Comparison of ENCODE assay signal across 10 cellular contexts in the genomic region with DNA sequence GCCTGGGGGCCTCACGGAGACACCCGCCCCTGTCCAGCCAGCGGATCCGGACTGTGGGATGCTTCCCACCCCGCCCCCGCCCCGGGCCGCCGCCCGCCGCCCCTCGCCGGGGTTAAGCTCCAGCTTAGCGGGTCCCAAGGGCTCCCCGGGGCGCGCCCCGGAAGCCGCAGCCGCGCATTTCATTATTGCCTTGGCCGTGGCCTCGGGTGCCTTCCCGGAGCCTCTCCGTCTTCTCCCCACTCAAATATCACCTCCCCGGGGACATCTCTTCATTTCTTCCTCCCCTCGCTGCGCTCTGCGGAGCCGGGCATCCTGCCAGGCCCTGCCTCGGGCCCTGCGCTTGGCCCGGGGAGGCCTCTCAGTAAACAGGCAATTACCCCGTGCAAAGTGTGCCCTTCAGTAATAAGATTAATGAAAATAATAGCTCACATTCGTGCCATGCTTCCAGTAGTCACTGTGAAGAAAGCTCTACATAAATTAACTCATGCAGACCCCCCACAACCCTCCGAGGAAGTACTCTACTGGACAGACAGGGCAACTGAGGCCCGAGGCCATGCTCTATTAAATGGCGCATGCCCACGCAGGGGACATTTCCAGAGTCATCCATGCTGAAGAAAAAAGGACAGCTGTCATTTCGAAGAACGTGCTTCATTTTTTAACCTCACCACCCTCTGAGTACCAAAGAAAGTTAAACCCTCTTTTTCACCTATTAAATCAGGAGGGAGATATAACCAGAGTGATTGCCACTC. TPM values are rescaled to one million over a fixed set of nuclear protein-coding genes. Genes with fewer than 3 reads are reported as not detected.
DNase-seq lines count a peak whose midpoint lies in the region; ATAC-seq and TF ChIP-seq lines count a peak whose summit lies in the region.
"Had no signal": no experiment of that assay in that cellular context is flagged by ENCODE, and none has a peak within 500 bp of the region (broad histone marks: within the 10 kb centered on the region; RNA-seq: fewer than 3 reads in every experiment).

No MANE protein-coding gene starts in this region.

- intact Hi-C loops in adrenal gland (cut with DNase I) (no loop called here), right lobe of liver (cut with DNase I) (no loop called here)

- H3K27me3 Mint-ChIP-seq in neural progenitor cell (ENCODE audit: insufficient read depth, low read depth): peaks cover 18% of the 10 kb centered on the region
- peaks cover 55% of the 10 kb centered on the region for H3K27me3 Mint-ChIP-seq in activated T-cell treated with anti-CD3 and anti-CD28 coated beads, Interleukin-2, amount 50 U/mL, for 4 hours (ENCODE audit: low read depth)

- H3K36me3 Mint-ChIP-seq in neural progenitor cell: no peaks in the 10 kb centered on the region
- H3K36me3 Mint-ChIP-seq in activated T-cell treated with anti-CD3 and anti-CD28 coated beads, Interleukin-2, amount 50 U/mL, for 4 hours (ENCODE audit: insufficient read depth): no peaks in the 10 kb centered on the region
- no peaks in the 10 kb centered on the region for H3K36me3 Mint-ChIP-seq in activated naive CD4-positive, alpha-beta T cell treated with anti-CD3 and anti-CD28 coated beads, Interleukin-2, amount 50 U/mL, for 72 hours

- peaks cover 20% of the 10 kb centered on the region for H3F3A ChIP-seq in neural progenitor cell (ENCODE audit: low read depth)

- no peak for TF ChIP-seq CTCF in adrenal gland (IDR thresholded peaks at IDR 0.05)
- TF ChIP-seq CTCF in neural progenitor cell (IDR thresholded peaks at IDR 0.05): no peak
- no peak for TF ChIP-seq CTCF in right lobe of liver (IDR thresholded peaks at IDR 0.05)

- peaks cover 26 to 46% of the 10 kb centered on the region in 2 donors for H3K4me1 ChIP-seq in adrenal gland (replicated peaks in 1 of 2)
- H3K4me1 ChIP-seq in neural progenitor cell: peaks cover 44% of the 10 kb centered on the region
- no peaks in the 10 kb centered on the region for H3K4me1 ChIP-seq in right lobe of liver

- H3K4me3 ChIP-seq in adrenal gland (peak overlapping the region in 1 of 4 donors; percentile 20), neural progenitor cell (no peak overlapping the region), right lobe of liver (no peak overlapping the region)

- no peaks in the 10 kb centered on the region for H3K79me2 ChIP-seq in neural progenitor cell (ENCODE audit: low read depth)

- no peak overlapping the region for H3K9ac ChIP-seq in neural progenitor cell

- H3K27ac ChIP-seq in adrenal gland: peak overlapping the region in 3 of 5 donors; percentile 72 to 89 (median 83)
- no peak overlapping the region for H3K27ac ChIP-seq in neural progenitor cell
- no peak overlapping the region for H3K27ac ChIP-seq in right lobe of liver
- H3K27ac ChIP-seq: HL-60 had no signal

- TF ChIP-seq POLR2A in adrenal gland (IDR thresholded peaks at IDR 0.05): no peak
- TF ChIP-seq POLR2A in right lobe of liver (IDR thresholded peaks at IDR 0.05): no peak

- no peaks in the 10 kb centered on the region for H3K9me3 ChIP-seq in adrenal gland (replicated peaks in 1 of 3)
- H3K9me3 ChIP-seq in neural progenitor cell (ENCODE audit: low read depth): no peaks in the 10 kb centered on the region
- no peaks in the 10 kb centered on the region for H3K9me3 ChIP-seq in right lobe of liver

- H3K4me2 ChIP-seq in neural progenitor cell: no peak overlapping the region

- no peak for ATAC-seq in activated T-cell treated with anti-CD3 and anti-CD28 coated beads, Interleukin-2, amount 50 U/mL, for 4 hours
- no peak for ATAC-seq in activated naive CD4-positive, alpha-beta T cell treated with anti-CD3 and anti-CD28 coated beads, Interleukin-2, amount 50 U/mL, for 72 hours
- ATAC-seq in right lobe of liver: no peak

- no peaks in the 10 kb centered on the region for H3K27me3 ChIP-seq in adrenal gland
- no peaks in the 10 kb centered on the region for H3K27me3 ChIP-seq in neural progenitor cell
- no peaks in the 10 kb centered on the region for H3K27me3 ChIP-seq in right lobe of liver

- no peak overlapping the region for H2AFZ ChIP-seq in neural progenitor cell (replicated peaks)

- 13 to 32% (median 18%) methylated on average over 18 to 41 of the region's 41 CpGs for WGBS in adrenal gland, 4 donors
- WGBS in right lobe of liver (ENCODE audit: insufficient coverage, low coverage, low lambda C conversion rate, missing lambda C conversion rate): 41% methylated on average over 18 of the region's 41 CpGs

- H3K27ac Mint-ChIP-seq in neural progenitor cell: peak overlapping the region; percentile 72
- H3K27ac Mint-ChIP-seq in activated naive CD4-positive, alpha-beta T cell treated with anti-CD3 and anti-CD28 coated beads, Interleukin-2, amount 50 U/mL, for 72 hours: no peak overlapping the region

- no peak overlapping the region for H3K4me3 Mint-ChIP-seq in neural progenitor cell
- H3K4me3 Mint-ChIP-seq in activated T-cell treated with anti-CD3 and anti-CD28 coated beads, Interleukin-2, amount 50 U/mL, for 4 hours: no peak overlapping the region

- DNase-seq in DMS 273 treated with DMSO at 0.1 percent for 48 hours (lab: John Stamatoyannopoulos, UW) (peak; percentile 22), NCI-H2029 treated with DMSO at 0.1 percent for 48 hours (lab: John Stamatoyannopoulos, UW) (peak; percentile 48), adrenal gland (peak in 6 of 7 donors; percentile 67 to 81 (median 76)), neural progenitor cell (ENCODE audit: low spot score) (no peak), A172 (ENCODE audit: low spot score) (no peak), right lobe of liver (no peak)
- no peak for DNase-seq in activated T-cell treated with anti-CD3 and anti-CD28 coated beads, Interleukin-2, amount 50 U/mL, for 4 hours
- DNase-seq in activated naive CD4-positive, alpha-beta T cell treated with anti-CD3 and anti-CD28 coated beads, Interleukin-2, amount 50 U/mL, for 72 hours (ENCODE audit: low spot score in 2 of 2): no peak
- DNase-seq: activated naive CD4-positive, alpha-beta T cell treated with Interleukin-2 at 50 U/mL for 16 hours had no signal

- H3K36me3 ChIP-seq in adrenal gland (replicated peaks in 1 of 2): no peaks in the 10 kb centered on the region
- no peaks in the 10 kb centered on the region for H3K36me3 ChIP-seq in neural progenitor cell
- H3K36me3 ChIP-seq in right lobe of liver: no peaks in the 10 kb centered on the region

- peaks cover 88% of the 10 kb centered on the region for H3K4me1 Mint-ChIP-seq in neural progenitor cell
- H3K4me1 Mint-ChIP-seq in activated T-cell treated with anti-CD3 and anti-CD28 coated beads, Interleukin-2, amount 50 U/mL, for 4 hours (ENCODE audit: low read depth): no peaks in the 10 kb centered on the region

- no peaks in the 10 kb centered on the region for H3K9me3 Mint-ChIP-seq in neural progenitor cell
- no peaks in the 10 kb centered on the region for H3K9me3 Mint-ChIP-seq in activated T-cell treated with anti-CD3 and anti-CD28 coated beads, Interleukin-2, amount 50 U/mL, for 4 hours
- H3K9me3 Mint-ChIP-seq in activated naive CD4-positive, alpha-beta T cell treated with anti-CD3 and anti-CD28 coated beads, Interleukin-2, amount 50 U/mL, for 72 hours: no peaks in the 10 kb centered on the region

- H4K20me1 ChIP-seq in neural progenitor cell (ENCODE audit: low read depth): no peaks in the 10 kb centered on the region

RNA-seq across cellular contexts. Expression of a gene that starts 49.9 kb away (rescaled TPM):
- 100 to 1,000 TPM in 5 of 8 donors, 10 to 100 TPM in 3; 24.0 to 176 (median 130) TPM for total RNA-seq in adrenal gland
- 100 to 1,000 TPM in 1 of 3 donors, 10 to 100 TPM in 2; 85.9 to 177 (median 97.1) TPM for polyA plus RNA-seq in adrenal gland
- total RNA-seq in neural progenitor cell (ENCODE audit: low replicate concordance): not detected in 2 replicates
- total RNA-seq in A172 (2014; rRNA removed; shearing (Covaris generic)): 0.12 TPM in 1 of 2 replicates, not detected in the other
- 10 to 100 TPM; 68.3 to 97.3 (median 86.8) TPM for total RNA-seq in activated T-cell treated with anti-CD3 and anti-CD28 coated beads, Interleukin-2, amount 50 U/mL, for 4 hours
- total RNA-seq in activated naive CD4-positive, alpha-beta T cell treated with anti-CD3 and anti-CD28 coated beads, Interleukin-2, amount 50 U/mL, for 72 hours: 100 to 1,000 TPM; 248 to 298 TPM
- 10 to 100 TPM; 21.2 to 81.0 (median 29.8) TPM for total RNA-seq in right lobe of liver

Comparison
In these comparisons a context has a peak if more than half of its experiments do, and no peak if none do; other contexts are left out.
1. DNase-seq: peak in DMS 273 treated with DMSO at 0.1 percent for 48 hours (single experiment), NCI-H2029 treated with DMSO at 0.1 percent for 48 hours (single experiment) and adrenal gland (6 of 7); none in neural progenitor cell (single experiment), A172 (single experiment), activated T-cell treated with anti-CD3 and anti-CD28 coated beads, Interleukin-2, amount 50 U/mL, for 4 hours (single experiment), activated naive CD4-positive, alpha-beta T cell treated with anti-CD3 and anti-CD28 coated beads, Interleukin-2, amount 50 U/mL, for 72 hours (0 of 2) and right lobe of liver (0 of 3).
2. H3K27ac ChIP-seq: peak in adrenal gland (3 of 5); none in neural progenitor cell (single experiment) and right lobe of liver (0 of 3).
3. RNA of a gene that starts 49.9 kb away (total RNA-seq): 248 to 298 TPM in activated naive CD4-positive, alpha-beta T cell treated with anti-CD3 and anti-CD28 coated beads, Interleukin-2, amount 50 U/mL, for 72 hours, 24.0 to 176 TPM in adrenal gland, 68.3 to 97.3 TPM in activated T-cell treated with anti-CD3 and anti-CD28 coated beads, Interleukin-2, amount 50 U/mL, for 4 hours and 21.2 to 81.0 TPM in right lobe of liver; 0.12 TPM in A172 and not detected in neural progenitor cell; every median in the first group is over 10 times any median in the second.